ENCODE assay signal across 1 cellular context in the genomic region with DNA sequence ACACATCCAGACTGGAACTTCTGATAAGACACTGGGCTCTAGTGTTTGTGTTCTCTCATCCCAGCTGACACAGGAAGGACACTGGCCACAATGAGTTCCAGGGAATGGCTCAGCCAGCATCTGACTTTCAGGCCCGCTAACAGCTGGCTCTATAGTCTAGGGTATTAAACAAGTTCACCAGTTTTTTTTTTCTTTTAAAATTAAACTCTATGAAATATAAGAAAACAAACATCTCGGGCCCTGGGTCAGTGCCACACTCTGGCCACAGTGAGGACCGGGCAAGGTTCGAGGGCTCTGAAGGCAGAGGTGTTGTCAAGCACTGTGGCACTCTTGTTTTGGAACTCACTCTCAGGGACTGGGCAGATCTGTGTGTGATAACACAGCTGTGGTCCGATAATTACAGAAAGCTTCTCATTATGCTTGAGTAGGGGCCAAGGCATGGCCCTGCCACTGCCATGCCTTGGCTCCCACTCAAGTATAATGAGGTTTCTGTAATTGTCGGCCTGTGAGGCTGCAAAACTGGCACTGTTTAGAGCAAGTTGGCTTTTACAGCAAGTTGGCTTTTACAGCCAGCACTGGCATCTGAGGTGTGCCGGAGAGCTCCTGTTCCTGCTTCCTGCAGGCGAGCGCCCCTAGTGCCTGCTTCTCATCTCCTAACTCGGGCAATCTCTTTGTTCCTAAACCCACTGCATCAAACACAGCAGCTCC.
TF ChIP-seq lines count a peak whose summit lies in the region.

No MANE protein-coding gene starts in this region.

TF ChIP-seq in GM23338, 12 proteins besides CTCF, POLR2A, EP300 and RAD21 (continued from another document):
- TF ChIP-seq, protein P1, sequence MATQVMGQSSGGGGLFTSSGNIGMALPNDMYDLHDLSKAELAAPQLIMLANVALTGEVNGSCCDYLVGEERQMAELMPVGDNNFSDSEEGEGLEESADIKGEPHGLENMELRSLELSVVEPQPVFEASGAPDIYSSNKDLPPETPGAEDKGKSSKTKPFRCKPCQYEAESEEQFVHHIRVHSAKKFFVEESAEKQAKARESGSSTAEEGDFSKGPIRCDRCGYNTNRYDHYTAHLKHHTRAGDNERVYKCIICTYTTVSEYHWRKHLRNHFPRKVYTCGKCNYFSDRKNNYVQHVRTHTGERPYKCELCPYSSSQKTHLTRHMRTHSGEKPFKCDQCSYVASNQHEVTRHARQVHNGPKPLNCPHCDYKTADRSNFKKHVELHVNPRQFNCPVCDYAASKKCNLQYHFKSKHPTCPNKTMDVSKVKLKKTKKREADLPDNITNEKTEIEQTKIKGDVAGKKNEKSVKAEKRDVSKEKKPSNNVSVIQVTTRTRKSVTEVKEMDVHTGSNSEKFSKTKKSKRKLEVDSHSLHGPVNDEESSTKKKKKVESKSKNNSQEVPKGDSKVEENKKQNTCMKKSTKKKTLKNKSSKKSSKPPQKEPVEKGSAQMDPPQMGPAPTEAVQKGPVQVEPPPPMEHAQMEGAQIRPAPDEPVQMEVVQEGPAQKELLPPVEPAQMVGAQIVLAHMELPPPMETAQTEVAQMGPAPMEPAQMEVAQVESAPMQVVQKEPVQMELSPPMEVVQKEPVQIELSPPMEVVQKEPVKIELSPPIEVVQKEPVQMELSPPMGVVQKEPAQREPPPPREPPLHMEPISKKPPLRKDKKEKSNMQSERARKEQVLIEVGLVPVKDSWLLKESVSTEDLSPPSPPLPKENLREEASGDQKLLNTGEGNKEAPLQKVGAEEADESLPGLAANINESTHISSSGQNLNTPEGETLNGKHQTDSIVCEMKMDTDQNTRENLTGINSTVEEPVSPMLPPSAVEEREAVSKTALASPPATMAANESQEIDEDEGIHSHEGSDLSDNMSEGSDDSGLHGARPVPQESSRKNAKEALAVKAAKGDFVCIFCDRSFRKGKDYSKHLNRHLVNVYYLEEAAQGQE (IDR thresholded peaks at IDR 0.05; ENCODE audit: unreplicated experiment): no peak
- TF ChIP-seq EZH2phosphoT487 (IDR thresholded peaks at IDR 0.05; ENCODE audit: unreplicated experiment): no peak
- no peak for TF ChIP-seq ZNF331 (CRISPR knock-in tag; IDR thresholded peaks at IDR 0.05; ENCODE audit: low read depth)
- TF ChIP-seq POLR2AphosphoS5 (IDR thresholded peaks at IDR 0.05; ENCODE audit: low read depth): no peak
- TF ChIP-seq ETS1 (IDR thresholded peaks at IDR 0.05): no peak
- TF ChIP-seq NANOG (IDR thresholded peaks at IDR 0.05; ENCODE audit: borderline replicate concordance): no peak
- no peak for TF ChIP-seq EZH2 (IDR thresholded peaks at IDR 0.05; ENCODE audit: low read depth, unreplicated experiment)
